Comparison of ENCODE assay signal across 10 cellular contexts in genomic region chr6:19838442-19839236, GRCh38. TPM values are rescaled to one million over a fixed set of nuclear protein-coding genes. Genes with fewer than 3 reads are reported as not detected.
A peak's percentile ranks its signal among the peaks of the same experiment; 100 is the strongest.
DNase-seq lines count a peak whose midpoint lies in the region; ATAC-seq, FAIRE-seq and TF ChIP-seq lines count a peak whose summit lies in the region.
"Had no signal": no experiment of that assay in that cellular context is flagged by ENCODE, and none has a peak within 500 bp of the region (broad histone marks: within the 10 kb centered on the region; RNA-seq: fewer than 3 reads in every experiment).

No MANE protein-coding gene starts in this region.

- H3K27ac ChIP-seq in body of pancreas (peak overlapping the region; percentile 62 to 93 (median 84)), suprapubic skin (peak overlapping the region; percentile 96)

- ATAC-seq in body of pancreas: peak; percentile 36
- no peak for ATAC-seq in GM19463 (IDR thresholded peaks at IDR 0.05; ENCODE audit: unreplicated experiment)
- ATAC-seq: K562 had no signal

- no peak for TF ChIP-seq EP300 in suprapubic skin (IDR thresholded peaks at IDR 0.05)

- H3K27me3 ChIP-seq in body of pancreas (no peaks in the 10 kb centered on the region), suprapubic skin (peaks cover 6% of the 10 kb centered on the region)

- no peak for FAIRE-seq in D721Med (lab: Jason Lieb, UNC)
- FAIRE-seq: K562 had no signal

- H3K4me3 ChIP-seq in body of pancreas (peak overlapping the region; percentile 35 to 70), suprapubic skin (peak overlapping the region; percentile 92)
- H3K4me3 ChIP-seq: K562 had no signal

- 1% methylated on average over 23 to 59 of the region's 63 CpGs for WGBS in body of pancreas, 2 donors
- WGBS in suprapubic skin: under 1% methylated on average over 28 of the region's 63 CpGs

- H3K36me3 ChIP-seq in body of pancreas (replicated peaks in 1 of 2; ENCODE audit: insufficient read depth in 1 of 2, low read depth in 2 of 2) (no peaks in the 10 kb centered on the region), suprapubic skin (no peaks in the 10 kb centered on the region)

- DNase-seq in EL (peak; percentile 21), NCI-H1092 (lab: John Stamatoyannopoulos, UW) (peak; percentile 56), body of pancreas (peak; percentile 58 to 81 (median 73)), iris pigment epithelial cell (ENCODE audit: low read depth) (peak; percentile 25), suprapubic skin (ENCODE audit: low spot score in 2 of 2) (peak; percentile 71 to 79), D721Med (ENCODE audit: insufficient read length, low spot score) (no peak)
- no peak for DNase-seq in stimulated activated CD4-positive, alpha-beta T cell treated with anti-CD3 and anti-CD28 coated beads, Interleukin-12 subunit alpha, Interleukin-12 subunit beta, amount 100 ng/mL, for 4 hours

- intact Hi-C loops in body of pancreas (cut with DNase I): no loop called here

- H3K9me3 ChIP-seq in body of pancreas (no peaks in the 10 kb centered on the region), suprapubic skin (no peaks in the 10 kb centered on the region)

- TF ChIP-seq CTCF in body of pancreas (IDR thresholded peaks at IDR 0.05): no peak
- no peak for TF ChIP-seq CTCF in suprapubic skin (IDR thresholded peaks at IDR 0.05)
- TF ChIP-seq CTCF in D721Med (IDR thresholded peaks at IDR 0.05; ENCODE audit: insufficient read depth, missing control alignments): no peak

- peaks cover 10% of the 10 kb centered on the region for H3K4me1 ChIP-seq in body of pancreas
- H3K4me1 ChIP-seq in suprapubic skin: peaks cover 42% of the 10 kb centered on the region

- TF ChIP-seq POLR2A in body of pancreas (IDR thresholded peaks at IDR 0.05) (peak in 2 of 3 donors; percentile 82 to 83), suprapubic skin (IDR thresholded peaks at IDR 0.05) (no peak)

RNA-seq across cellular contexts. Expression of gene ID4, which starts 1.5 kb away (rescaled TPM):
- total RNA-seq in body of pancreas (10 to 100 TPM; 53.7 to 72.5 TPM), suprapubic skin (100 to 1,000 TPM; 124 to 295 (median 157) TPM)
- total RNA-seq: K562, myocyte had no signal

Comparison
In these comparisons a context has a peak if more than half of its experiments do, and no peak if none do; other contexts are left out.
1. DNase-seq: peak in EL (single experiment), NCI-H1092 (single experiment), body of pancreas (4 of 4), iris pigment epithelial cell (single experiment) and suprapubic skin (2 of 2); none in D721Med (single experiment) and stimulated activated CD4-positive, alpha-beta T cell treated with anti-CD3 and anti-CD28 coated beads, Interleukin-12 subunit alpha, Interleukin-12 subunit beta, amount 100 ng/mL, for 4 hours (single experiment).
2. POLR2A ChIP-seq: peak in body of pancreas (2 of 3); none in suprapubic skin (0 of 2).